ENCODE assay signal across 2 cellular contexts in genomic region chr14:100776681-100777365, GRCh38.
TF ChIP-seq lines count a peak whose summit lies in the region.

No MANE protein-coding gene starts in this region.

TF ChIP-seq in GM23338, 12 proteins besides CTCF, POLR2A, EP300 and RAD21:
- TF ChIP-seq ZNF114 (CRISPR knock-in tag; IDR thresholded peaks at IDR 0.05) (no peak), NANOG (IDR thresholded peaks at IDR 0.05; ENCODE audit: borderline replicate concordance) (no peak)

TF ChIP-seq in K562, 482 proteins besides CTCF, POLR2A, EP300 and RAD21:
- TF ChIP-seq, protein P1, sequence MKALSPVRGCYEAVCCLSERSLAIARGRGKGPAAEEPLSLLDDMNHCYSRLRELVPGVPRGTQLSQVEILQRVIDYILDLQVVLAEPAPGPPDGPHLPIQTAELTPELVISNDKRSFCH (CRISPR knock-in tag; IDR thresholded peaks at IDR 0.05), result no peak
- TF ChIP-seq, protein P1 (tag; IDR thresholded peaks at IDR 0.05), result 0 out of 2 replicates have a peak, but pooled peaks have one; percentile 45
- TF ChIP-seq, protein P2, sequence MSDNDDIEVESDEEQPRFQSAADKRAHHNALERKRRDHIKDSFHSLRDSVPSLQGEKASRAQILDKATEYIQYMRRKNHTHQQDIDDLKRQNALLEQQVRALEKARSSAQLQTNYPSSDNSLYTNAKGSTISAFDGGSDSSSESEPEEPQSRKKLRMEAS (CRISPR knock-in tag; IDR thresholded peaks at IDR 0.05), result no peak
